ENCODE assay signal across 1 cellular context in genomic region chr10:70579234-70580002, GRCh38.
A peak's percentile ranks its signal among the peaks of the same experiment; 100 is the strongest.
TF ChIP-seq lines count a peak whose summit lies in the region.

No MANE protein-coding gene starts in this region.

TF ChIP-seq in K562, 482 proteins besides CTCF, POLR2A, EP300 and RAD21 (continued from another document and continues in another):
- TF ChIP-seq KDM4B (IDR thresholded peaks at IDR 0.05; ENCODE audit: borderline replicate concordance in 2 of 2, low read depth in 1 of 2) (no peak), NCOA6 (IDR thresholded peaks at IDR 0.05) (no peak), CHD7 (IDR thresholded peaks at IDR 0.05; ENCODE audit: low read depth, low read length) (no peak), ZNF551 (CRISPR knock-in tag; IDR thresholded peaks at IDR 0.05) (no peak), ZNF778 (CRISPR knock-in tag; IDR thresholded peaks at IDR 0.05) (no peak), ZNF764 (CRISPR knock-in tag; IDR thresholded peaks at IDR 0.05; ENCODE audit: low read depth) (no peak), SRF (CRISPR knock-in tag; IDR thresholded peaks at IDR 0.05) (no peak), SRSF9 (IDR thresholded peaks at IDR 0.05; ENCODE audit: borderline replicate concordance, low read depth, low read length) (no peak), TEAD1 (CRISPR knock-in tag; IDR thresholded peaks at IDR 0.05) (peak in 1 of 2 experiments; percentile 83; a peak in 2 of 4 replicates), TCF7 (IDR thresholded peaks at IDR 0.05; ENCODE audit: borderline replicate concordance) (no peak), CBX1 (IDR thresholded peaks at IDR 0.05; ENCODE audit: low read depth) (0 out of 2 replicates have a peak, but pooled peaks have one; percentile 49), PKNOX1 (IDR thresholded peaks at IDR 0.05) (peak; percentile 21; the same call in 1 of the 2 replicates), HOXB6 (CRISPR knock-in tag; IDR thresholded peaks at IDR 0.05; ENCODE audit: borderline replicate concordance) (no peak), KAT7 (CRISPR knock-in tag; IDR thresholded peaks at IDR 0.05; ENCODE audit: borderline replicate concordance) (0 out of 2 replicates have a peak, but pooled peaks have one; percentile 7), NFRKB (IDR thresholded peaks at IDR 0.05; ENCODE audit: low read depth) (no peak), ADNP (tag; IDR thresholded peaks at IDR 0.05) (peak; percentile 56; the same call in 1 of the 2 replicates), ZNF23 (CRISPR knock-in tag; IDR thresholded peaks at IDR 0.05) (no peak), RBM15 (IDR thresholded peaks at IDR 0.05; ENCODE audit: insufficient read depth, low read length) (no peak), ZNF592 (IDR thresholded peaks at IDR 0.05) (0 out of 2 replicates have a peak, but pooled peaks have one; percentile 60), NFE2 (IDR thresholded peaks at IDR 0.05; ENCODE audit: low read depth) (no peak), JUN (IDR thresholded peaks at IDR 0.05; ENCODE audit: borderline replicate concordance, low read depth, low read length) (no peak), JUN (CRISPR knock-in tag; IDR thresholded peaks at IDR 0.05; ENCODE audit: borderline replicate concordance) (no peak), SREBF1 (IDR thresholded peaks at IDR 0.05; ENCODE audit: borderline replicate concordance, low read depth, low read length) (no peak), KAT8 (IDR thresholded peaks at IDR 0.05; ENCODE audit: low read depth) (no peak)
- TF ChIP-seq, protein P1, sequence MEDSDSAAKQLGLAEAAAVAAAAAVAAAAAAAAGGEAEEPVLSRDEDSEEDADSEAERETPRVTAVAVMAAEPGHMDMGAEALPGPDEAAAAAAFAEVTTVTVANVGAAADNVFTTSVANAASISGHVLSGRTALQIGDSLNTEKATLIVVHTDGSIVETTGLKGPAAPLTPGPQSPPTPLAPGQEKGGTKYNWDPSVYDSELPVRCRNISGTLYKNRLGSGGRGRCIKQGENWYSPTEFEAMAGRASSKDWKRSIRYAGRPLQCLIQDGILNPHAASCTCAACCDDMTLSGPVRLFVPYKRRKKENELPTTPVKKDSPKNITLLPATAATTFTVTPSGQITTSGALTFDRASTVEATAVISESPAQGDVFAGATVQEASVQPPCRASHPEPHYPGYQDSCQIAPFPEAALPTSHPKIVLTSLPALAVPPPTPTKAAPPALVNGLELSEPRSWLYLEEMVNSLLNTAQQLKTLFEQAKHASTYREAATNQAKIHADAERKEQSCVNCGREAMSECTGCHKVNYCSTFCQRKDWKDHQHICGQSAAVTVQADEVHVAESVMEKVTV (CRISPR knock-in tag; IDR thresholded peaks at IDR 0.05): no peak
- TF ChIP-seq, protein P2, sequence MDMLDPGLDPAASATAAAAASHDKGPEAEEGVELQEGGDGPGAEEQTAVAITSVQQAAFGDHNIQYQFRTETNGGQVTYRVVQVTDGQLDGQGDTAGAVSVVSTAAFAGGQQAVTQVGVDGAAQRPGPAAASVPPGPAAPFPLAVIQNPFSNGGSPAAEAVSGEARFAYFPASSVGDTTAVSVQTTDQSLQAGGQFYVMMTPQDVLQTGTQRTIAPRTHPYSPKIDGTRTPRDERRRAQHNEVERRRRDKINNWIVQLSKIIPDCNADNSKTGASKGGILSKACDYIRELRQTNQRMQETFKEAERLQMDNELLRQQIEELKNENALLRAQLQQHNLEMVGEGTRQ (CRISPR knock-in tag; IDR thresholded peaks at IDR 0.05): peak; percentile 95
- TF ChIP-seq, protein P3, sequence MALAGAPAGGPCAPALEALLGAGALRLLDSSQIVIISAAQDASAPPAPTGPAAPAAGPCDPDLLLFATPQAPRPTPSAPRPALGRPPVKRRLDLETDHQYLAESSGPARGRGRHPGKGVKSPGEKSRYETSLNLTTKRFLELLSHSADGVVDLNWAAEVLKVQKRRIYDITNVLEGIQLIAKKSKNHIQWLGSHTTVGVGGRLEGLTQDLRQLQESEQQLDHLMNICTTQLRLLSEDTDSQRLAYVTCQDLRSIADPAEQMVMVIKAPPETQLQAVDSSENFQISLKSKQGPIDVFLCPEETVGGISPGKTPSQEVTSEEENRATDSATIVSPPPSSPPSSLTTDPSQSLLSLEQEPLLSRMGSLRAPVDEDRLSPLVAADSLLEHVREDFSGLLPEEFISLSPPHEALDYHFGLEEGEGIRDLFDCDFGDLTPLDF (CRISPR knock-in tag; IDR thresholded peaks at IDR 0.05): no peak
- TF ChIP-seq, protein P4, sequence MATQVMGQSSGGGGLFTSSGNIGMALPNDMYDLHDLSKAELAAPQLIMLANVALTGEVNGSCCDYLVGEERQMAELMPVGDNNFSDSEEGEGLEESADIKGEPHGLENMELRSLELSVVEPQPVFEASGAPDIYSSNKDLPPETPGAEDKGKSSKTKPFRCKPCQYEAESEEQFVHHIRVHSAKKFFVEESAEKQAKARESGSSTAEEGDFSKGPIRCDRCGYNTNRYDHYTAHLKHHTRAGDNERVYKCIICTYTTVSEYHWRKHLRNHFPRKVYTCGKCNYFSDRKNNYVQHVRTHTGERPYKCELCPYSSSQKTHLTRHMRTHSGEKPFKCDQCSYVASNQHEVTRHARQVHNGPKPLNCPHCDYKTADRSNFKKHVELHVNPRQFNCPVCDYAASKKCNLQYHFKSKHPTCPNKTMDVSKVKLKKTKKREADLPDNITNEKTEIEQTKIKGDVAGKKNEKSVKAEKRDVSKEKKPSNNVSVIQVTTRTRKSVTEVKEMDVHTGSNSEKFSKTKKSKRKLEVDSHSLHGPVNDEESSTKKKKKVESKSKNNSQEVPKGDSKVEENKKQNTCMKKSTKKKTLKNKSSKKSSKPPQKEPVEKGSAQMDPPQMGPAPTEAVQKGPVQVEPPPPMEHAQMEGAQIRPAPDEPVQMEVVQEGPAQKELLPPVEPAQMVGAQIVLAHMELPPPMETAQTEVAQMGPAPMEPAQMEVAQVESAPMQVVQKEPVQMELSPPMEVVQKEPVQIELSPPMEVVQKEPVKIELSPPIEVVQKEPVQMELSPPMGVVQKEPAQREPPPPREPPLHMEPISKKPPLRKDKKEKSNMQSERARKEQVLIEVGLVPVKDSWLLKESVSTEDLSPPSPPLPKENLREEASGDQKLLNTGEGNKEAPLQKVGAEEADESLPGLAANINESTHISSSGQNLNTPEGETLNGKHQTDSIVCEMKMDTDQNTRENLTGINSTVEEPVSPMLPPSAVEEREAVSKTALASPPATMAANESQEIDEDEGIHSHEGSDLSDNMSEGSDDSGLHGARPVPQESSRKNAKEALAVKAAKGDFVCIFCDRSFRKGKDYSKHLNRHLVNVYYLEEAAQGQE (CRISPR knock-in tag; IDR thresholded peaks at IDR 0.05; ENCODE audit: low read depth): no peak
- TF ChIP-seq, protein P5, sequence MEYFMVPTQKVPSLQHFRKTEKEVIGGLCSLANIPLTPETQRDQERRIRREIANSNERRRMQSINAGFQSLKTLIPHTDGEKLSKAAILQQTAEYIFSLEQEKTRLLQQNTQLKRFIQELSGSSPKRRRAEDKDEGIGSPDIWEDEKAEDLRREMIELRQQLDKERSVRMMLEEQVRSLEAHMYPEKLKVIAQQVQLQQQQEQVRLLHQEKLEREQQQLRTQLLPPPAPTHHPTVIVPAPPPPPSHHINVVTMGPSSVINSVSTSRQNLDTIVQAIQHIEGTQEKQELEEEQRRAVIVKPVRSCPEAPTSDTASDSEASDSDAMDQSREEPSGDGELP (CRISPR knock-in tag; IDR thresholded peaks at IDR 0.05; ENCODE audit: borderline replicate concordance): peak; percentile 11; the same call in 1 of the 2 replicates
- TF ChIP-seq, protein P6, sequence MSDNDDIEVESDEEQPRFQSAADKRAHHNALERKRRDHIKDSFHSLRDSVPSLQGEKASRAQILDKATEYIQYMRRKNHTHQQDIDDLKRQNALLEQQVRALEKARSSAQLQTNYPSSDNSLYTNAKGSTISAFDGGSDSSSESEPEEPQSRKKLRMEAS (CRISPR knock-in tag; IDR thresholded peaks at IDR 0.05): peak; percentile 71
